8 cellular contexts compared by ENCODE assay signal in the genomic region with DNA sequence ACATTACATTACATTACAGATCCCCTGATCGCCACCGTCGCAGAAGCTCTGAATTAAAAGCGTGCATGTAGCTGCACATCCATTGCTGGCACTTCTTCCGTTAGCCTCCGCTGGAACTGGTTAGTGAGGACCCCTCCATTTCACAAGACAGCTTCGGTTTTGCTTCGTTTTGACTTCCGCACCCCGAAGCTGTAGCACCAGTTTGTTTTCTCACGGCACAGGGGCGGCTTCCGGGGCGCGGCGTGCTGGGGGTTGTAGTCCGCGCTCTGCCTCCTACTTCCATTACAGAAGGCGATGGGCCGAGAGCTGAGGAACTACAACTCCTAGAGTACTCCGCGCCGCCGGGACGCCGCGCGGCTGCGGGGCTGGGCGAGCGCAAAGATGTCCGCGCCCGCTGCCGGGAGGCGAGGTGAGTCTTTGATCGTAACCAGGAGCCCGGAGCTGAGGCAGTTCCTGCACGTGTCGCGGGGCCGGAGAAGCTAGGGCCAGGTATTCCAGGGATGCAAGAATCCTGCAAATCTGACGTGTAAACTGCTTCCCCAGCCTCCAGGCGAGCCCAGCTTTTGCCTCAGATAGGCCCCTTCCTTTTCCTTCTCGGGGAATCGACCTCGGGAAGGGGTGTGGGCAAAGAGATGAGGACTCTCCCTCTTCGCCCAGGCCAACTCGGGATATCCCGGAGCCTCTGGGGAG. TPM values are rescaled to one million over a fixed set of nuclear protein-coding genes. Genes with fewer than 3 reads are reported as not detected.
DNase-seq lines count a peak whose midpoint lies in the region; ATAC-seq, FAIRE-seq and TF ChIP-seq lines count a peak whose summit lies in the region.

Gene PEX26 (plus strand): TSS at position 352 of the 690 bp plus-strand sequence. CDS start 387 bp downstream, outside the sequence.

- CTCF ChIA-PET in endothelial cell of umbilical vein (lab: Charles Lee): interaction anchor here (0.6 to 8.5 kb wide), 18 partner anchors 12 to 519 kb away, joined by 3 to 385 read pairs (median 3); partner anchors contain the start of gene USP18

- H3K27ac ChIP-seq in HUES6 (ENCODE audit: low read depth, low read length): peak within 1 kb of the TSS; percentile 78; the same call in 1 of the 2 replicates
- peak within 1 kb of the TSS; percentile 38 for H3K27ac ChIP-seq in OCI-LY3 (ENCODE audit: low read length)
- peak within 1 kb of the TSS; percentile 56 for H3K27ac ChIP-seq in endothelial cell of umbilical vein (ENCODE audit: insufficient read depth, low read depth, low read length)

- H3K4me3 ChIP-seq in HUES6 (ENCODE audit: low read depth, low read length): peak within 1 kb of the TSS; percentile 99
- H3K4me3 ChIP-seq in OCI-LY3 (ENCODE audit: low read length): peak within 1 kb of the TSS; percentile 83
- peak within 1 kb of the TSS; percentile 83 to 90 (median 86) for H3K4me3 ChIP-seq in endothelial cell of umbilical vein (replicated peaks in 1 of 3; ENCODE audit: insufficient read depth in 1 of 3, low read depth in 1 of 3, low read length in 3 of 3)

- POLR2A ChIA-PET in endothelial cell of umbilical vein (lab: Charles Lee): interaction anchor here (0.5 kb wide), 1 partner anchor 56 kb away, joined by 3 read pairs; no protein-coding TSS in a partner anchor

- H4K20me1 ChIP-seq in OCI-LY3 (ENCODE audit: insufficient read depth, low read length) (no peaks in the 10 kb centered on the region), endothelial cell of umbilical vein (replicated peaks; ENCODE audit: control insufficient read depth, extremely low read depth, insufficient read depth, low read length) (no peaks in the 10 kb centered on the region)

- H3K27me3 ChIP-seq in HUES6 (ENCODE audit: control insufficient read depth, insufficient read depth, low read length): no peaks in the 10 kb centered on the region
- no peaks in the 10 kb centered on the region for H3K27me3 ChIP-seq in OCI-LY3 (ENCODE audit: low read depth, low read length)
- H3K27me3 ChIP-seq in endothelial cell of umbilical vein (ENCODE audit: control insufficient read depth in 2 of 2, insufficient read depth in 2 of 2, low read length in 2 of 2): no peaks in the 10 kb centered on the region

- TF ChIP-seq CTCF in OCI-LY3 (IDR thresholded peaks at IDR 0.05; ENCODE audit: low read depth, low read length) (no peak), endothelial cell of umbilical vein (IDR thresholded peaks at IDR 0.05; ENCODE audit: extremely low read depth in 1 of 2, insufficient read depth in 1 of 2, low read depth in 1 of 2, low read length in 2 of 2) (no peak)

- peak; percentile 93 for FAIRE-seq in endothelial cell of umbilical vein (lab: Jason Lieb, UNC)

- no TSS peak for BruUV-seq in endothelial cell of umbilical vein (replicated peaks; lab: Mats Ljungman, UMichigan)

- H3K9ac ChIP-seq in HUES6 (ENCODE audit: low read length) (peak within 1 kb of the TSS; percentile 92), OCI-LY3 (ENCODE audit: low read length) (peak within 1 kb of the TSS; percentile 81), endothelial cell of umbilical vein (replicated peaks; ENCODE audit: extremely low read depth, insufficient read depth, low read length) (peak within 1 kb of the TSS; percentile 92)

- H3K9me3 ChIP-seq in HUES6 (ENCODE audit: control insufficient read depth, insufficient read depth, low read depth, low read length) (no peaks in the 10 kb centered on the region), OCI-LY3 (ENCODE audit: insufficient read depth, low read length) (no peaks in the 10 kb centered on the region), endothelial cell of umbilical vein (replicated peaks; ENCODE audit: control insufficient read depth, insufficient read depth, low read length) (no peaks in the 10 kb centered on the region)

- intact Hi-C loops in endothelial cell of umbilical vein (cut with micrococcal nuclease): loop anchor here (2.0 to 10.0 kb wide), 4 partner anchors 53 to 519 kb away; partner anchors contain the start of genes BCL2L13 and MICAL3

- no peak for TF ChIP-seq POLR2A in endothelial cell of umbilical vein (IDR thresholded peaks at IDR 0.05; ENCODE audit: low read depth, low read length)

- peak; percentile 89 for ATAC-seq in GM21390 (IDR thresholded peaks at IDR 0.05; ENCODE audit: unreplicated experiment)

- in situ Hi-C loops in Caki2 (cut with HindIII; ENCODE audit: low pct_unique_long_range_greater_than_20kb, low sequenced_read_pairs): no loop called here

- no peaks in the 10 kb centered on the region for H3K9me1 ChIP-seq in endothelial cell of umbilical vein (replicated peaks; ENCODE audit: control insufficient read depth, extremely low read depth, insufficient read depth, low read length)

- H3K4me1 ChIP-seq in HUES6 (ENCODE audit: control insufficient read depth, insufficient read depth, low read length) (peaks cover 11% of the 10 kb centered on the region; the same call in 1 of the 2 replicates), OCI-LY3 (ENCODE audit: low read length) (peaks cover 30% of the 10 kb centered on the region), endothelial cell of umbilical vein (ENCODE audit: control insufficient read depth, extremely low read depth, insufficient read depth, low read length) (peaks cover 21% of the 10 kb centered on the region)

- H2AFZ ChIP-seq in OCI-LY3 (ENCODE audit: low read depth, low read length) (peak within 1 kb of the TSS; percentile 75), endothelial cell of umbilical vein (ENCODE audit: low read depth, low read length) (peak within 1 kb of the TSS; percentile 95)

- peaks cover 29% of the 10 kb centered on the region for H3K36me3 ChIP-seq in HUES6 (ENCODE audit: control insufficient read depth, insufficient read depth, low read length)
- H3K36me3 ChIP-seq in OCI-LY3 (replicated peaks; ENCODE audit: low read depth, low read length): peaks cover 11% of the 10 kb centered on the region
- H3K36me3 ChIP-seq in endothelial cell of umbilical vein (ENCODE audit: control insufficient read depth in 2 of 2, extremely low read depth in 1 of 2, insufficient read depth in 2 of 2, low read length in 2 of 2): peaks cover 3 to 8% of the 10 kb centered on the region in 2 experiments

- peak within 1 kb of the TSS; percentile 84 for H3K4me2 ChIP-seq in OCI-LY3 (ENCODE audit: low read length)
- H3K4me2 ChIP-seq in endothelial cell of umbilical vein (ENCODE audit: insufficient read depth, low read length): peak within 1 kb of the TSS; percentile 98

- H3K79me2 ChIP-seq in OCI-LY3 (ENCODE audit: low read length): peaks cover 33% of the 10 kb centered on the region
- peaks cover 37% of the 10 kb centered on the region for H3K79me2 ChIP-seq in endothelial cell of umbilical vein (ENCODE audit: control insufficient read depth, insufficient read depth, low read length)

- DNase-seq in Caki2 (ENCODE audit: low read depth): peak; percentile 89
- peak; percentile 91 for DNase-seq in activated T-cell treated with anti-CD3 and anti-CD28 coated beads for 1 hour (ENCODE audit: low read depth)
- DNase-seq in endothelial cell of umbilical vein (ENCODE audit: low read depth, low spot score): peak; percentile 93
- DNase-seq in middle frontal gyrus (ENCODE audit: extremely low spot score, low spot score): peak; percentile 92
- DNase-seq in stimulated activated CD8-positive, alpha-beta memory T cell treated with anti-CD3 and anti-CD28 coated beads, Interleukin-2, amount 100 ng/mL, for 48 hours (ENCODE audit: low read depth in 2 of 2): peak; percentile 91

- dilution Hi-C loops in endothelial cell of umbilical vein (cut with MboI; ENCODE audit: extremely low pct_ligation_motif_present, low sequenced_read_pairs): no loop called here

TF ChIP-seq in endothelial cell of umbilical vein, 7 proteins besides CTCF, POLR2A, EP300 and RAD21:
- TF ChIP-seq POLR2AphosphoS5 (IDR thresholded peaks at IDR 0.05; ENCODE audit: insufficient read depth, low read depth, low read length): peak; percentile 22
- no peak for TF ChIP-seq FOS (IDR thresholded peaks at IDR 0.05; ENCODE audit: borderline replicate concordance, insufficient read depth, low read length)
- TF ChIP-seq, protein P1, sequence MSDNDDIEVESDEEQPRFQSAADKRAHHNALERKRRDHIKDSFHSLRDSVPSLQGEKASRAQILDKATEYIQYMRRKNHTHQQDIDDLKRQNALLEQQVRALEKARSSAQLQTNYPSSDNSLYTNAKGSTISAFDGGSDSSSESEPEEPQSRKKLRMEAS (IDR thresholded peaks at IDR 0.05; ENCODE audit: insufficient read depth, insufficient read length): peak; percentile 13

RNA-seq across cellular contexts. Expression of gene PEX26, which starts in this region (rescaled TPM):
- 12.2 and 15.9 TPM in 2 replicates for total RNA-seq in Caki2 (2014; rRNA removed; shearing (Covaris generic); ENCODE audit: low replicate concordance)
- 40.9 and 44.4 TPM in 2 replicates for total RNA-seq in endothelial cell of umbilical vein
- polyA plus RNA-seq in endothelial cell of umbilical vein: 25.6 and 28.7 TPM in 2 replicates
- polyA plus RNA-seq in endothelial cell of umbilical vein (2011; cell fraction: cytosol; rRNA removed): 21.8 and 23.5 TPM in 2 replicates
- 21.1 and 21.6 TPM in 2 replicates for polyA plus RNA-seq in endothelial cell of umbilical vein (2011; cell fraction: nucleus; rRNA removed)
- 20.1 and 20.5 TPM in 2 replicates for polyA plus RNA-seq in endothelial cell of umbilical vein (2012)
- polyA minus RNA-seq in endothelial cell of umbilical vein: 37.5 and 45.4 TPM in 2 replicates
- 8.5 TPM for polyA minus RNA-seq in endothelial cell of umbilical vein (2011; cell fraction: cytosol; rRNA and poly(A)+ RNA removed)
- polyA minus RNA-seq in endothelial cell of umbilical vein (2011; cell fraction: nucleus; rRNA and poly(A)+ RNA removed): 13.7 TPM in 2 replicates

Comparison
In these comparisons a context has a peak if more than half of its experiments do, and no peak if none do; other contexts are left out.
1. Peak in every context shown above with its lines: DNase-seq, ATAC-seq, H3K4me3 ChIP-seq and H3K27ac ChIP-seq.